Comparison of ENCODE assay signal across 8 cellular contexts in the genomic region with DNA sequence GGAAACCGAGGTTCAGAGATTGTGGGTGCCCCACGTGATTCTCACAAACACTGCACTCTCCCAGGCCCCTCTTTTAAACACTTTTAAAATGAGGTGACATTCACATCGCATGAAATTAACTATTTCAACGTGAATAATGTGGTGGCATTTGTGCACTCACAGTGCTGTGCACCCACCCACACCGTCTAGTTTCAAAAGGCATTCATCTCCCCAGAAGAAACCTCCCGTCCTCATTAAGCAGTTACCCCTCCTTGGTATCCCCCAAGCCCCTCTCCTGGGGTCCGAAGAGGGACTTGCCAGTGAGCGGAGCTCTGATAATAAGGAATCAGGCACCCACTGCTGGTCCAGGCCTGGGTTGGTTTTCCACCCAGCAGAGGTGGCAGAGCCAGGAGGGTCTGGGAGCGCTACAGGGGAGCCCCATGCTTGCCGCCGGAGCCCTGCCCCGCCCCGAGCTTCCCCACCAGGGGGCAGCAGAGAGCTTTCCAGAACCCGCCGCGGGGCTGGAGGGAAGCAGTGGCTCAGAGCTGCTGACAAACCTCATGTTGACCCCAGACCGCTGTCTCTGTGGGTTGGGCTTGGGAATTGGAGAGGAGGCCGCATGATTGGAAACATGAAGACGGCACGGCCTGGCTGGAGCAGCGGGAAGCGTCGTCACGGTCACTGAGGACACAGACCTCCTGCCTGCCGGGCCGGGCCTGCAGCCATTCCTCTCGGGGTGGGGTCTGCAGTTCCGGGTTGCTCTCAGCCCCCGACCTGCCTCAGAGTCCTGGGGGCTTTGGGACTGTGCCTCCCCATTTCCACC. TPM values are rescaled to one million over a fixed set of nuclear protein-coding genes. Genes with fewer than 3 reads are reported as not detected.
DNase-seq lines count a peak whose midpoint lies in the region; ATAC-seq and TF ChIP-seq lines count a peak whose summit lies in the region.

No MANE protein-coding gene starts in this region.

- no peak overlapping the region for H3K27ac ChIP-seq in psoas muscle

- H3K9me3 Mint-ChIP-seq in Caco-2 (ENCODE audit: unreplicated experiment): no peaks in the 10 kb centered on the region
- no peaks in the 10 kb centered on the region for H3K9me3 Mint-ChIP-seq in activated naive CD8-positive, alpha-beta T cell treated with anti-CD3 and anti-CD28 coated beads for 36 hours

- POLR2A ChIA-PET in Caco-2 (lab: Charles Lee): interaction anchor here (0.6 kb wide), 1 partner anchor 187 kb away, joined by 4 read pairs; no protein-coding TSS in a partner anchor

- no TSS peak for BruUV-seq in Caco-2 (replicated peaks; lab: Mats Ljungman, UMichigan)

- H3K4me1 ChIP-seq in Caco-2 (peaks cover 33% of the 10 kb centered on the region), psoas muscle (peaks cover 8% of the 10 kb centered on the region)

- no peak overlapping the region for H3K4me3 Mint-ChIP-seq in Caco-2 (ENCODE audit: unreplicated experiment)
- no peak overlapping the region for H3K4me3 Mint-ChIP-seq in activated naive CD8-positive, alpha-beta T cell treated with anti-CD3 and anti-CD28 coated beads for 36 hours

- H3K9me3 ChIP-seq in Caco-2: no peaks in the 10 kb centered on the region
- no peaks in the 10 kb centered on the region for H3K9me3 ChIP-seq in psoas muscle

- peaks cover 6% of the 10 kb centered on the region for H3K4me1 Mint-ChIP-seq in Caco-2 (ENCODE audit: low read depth, unreplicated experiment)
- H3K4me1 Mint-ChIP-seq in activated naive CD8-positive, alpha-beta T cell treated with anti-CD3 and anti-CD28 coated beads for 36 hours: peaks cover 4% of the 10 kb centered on the region

- no peaks in the 10 kb centered on the region for H3K27me3 ChIP-seq in Caco-2 (replicated peaks; ENCODE audit: control insufficient read depth, insufficient read depth, low read length)
- H3K27me3 ChIP-seq in psoas muscle (ENCODE audit: insufficient read depth in 3 of 3, low read length in 2 of 3): no peaks in the 10 kb centered on the region

- H3K27ac Mint-ChIP-seq in Caco-2 (ENCODE audit: unreplicated experiment): no peak overlapping the region
- no peak overlapping the region for H3K27ac Mint-ChIP-seq in activated naive CD8-positive, alpha-beta T cell treated with anti-CD3 and anti-CD28 coated beads for 36 hours

- intact Hi-C loops in Caco-2 (cut with micrococcal nuclease; ENCODE audit: unreplicated experiment) (loop anchor here (1.0 kb wide), 2 partner anchors 161 to 168 kb away; no protein-coding TSS in a partner anchor), cardiac septum (cut with DNase I) (loop anchor here (1.0 to 5.0 kb wide), 4 partner anchors 25 to 350 kb away; a partner anchor contains a TSS), psoas muscle (cut with DNase I) (loop anchor here (1.0 to 5.0 kb wide), 4 partner anchors 161 to 353 kb away; a partner anchor contains a TSS)

- ATAC-seq in GM21390 (IDR thresholded peaks at IDR 0.05; ENCODE audit: unreplicated experiment) (peak; percentile 68), SK-N-SH treated with all-trans-retinoic acid at 6 μM for 48 hours (peak; percentile 97), psoas muscle (peak; percentile 90 to 94 (median 92))

- H3K36me3 ChIP-seq in Caco-2 (ENCODE audit: control insufficient read depth, insufficient read depth, low read length): peaks cover 1% of the 10 kb centered on the region
- H3K36me3 ChIP-seq in psoas muscle (ENCODE audit: insufficient read depth in 1 of 2, low read depth in 1 of 2): no peaks in the 10 kb centered on the region

- H3K4me3 ChIP-seq in Caco-2 (ENCODE audit: low read depth, low read length) (no peak overlapping the region), psoas muscle (no peak overlapping the region)

- H3K27me3 Mint-ChIP-seq in Caco-2 (ENCODE audit: insufficient read depth, unreplicated experiment): no peaks in the 10 kb centered on the region
- H3K27me3 Mint-ChIP-seq in activated naive CD8-positive, alpha-beta T cell treated with anti-CD3 and anti-CD28 coated beads for 36 hours: no peaks in the 10 kb centered on the region

- CTCF ChIA-PET in Caco-2 (lab: Charles Lee): interaction anchor here (0.6 to 1.7 kb wide), 10 partner anchors 43 to 210 kb away, joined by 3 to 27 read pairs (median 4); a partner anchor contains a TSS

- TF ChIP-seq CTCF in Caco-2 (IDR thresholded peaks at IDR 0.05; ENCODE audit: insufficient read depth in 1 of 2, low read depth in 1 of 2, low read length in 1 of 2, severe bottlenecking in 1 of 2, unreplicated experiment in 1 of 2) (peak; percentile 83 to 92), psoas muscle (IDR thresholded peaks at IDR 0.05) (peak; percentile 99)

- WGBS in psoas muscle, 3 donors: 17 to 19% (median 18%) methylated on average over 29 of the region's 29 CpGs

- DNase-seq in Caco-2 (peak; percentile 82 to 90), LHCN-M2 (ENCODE audit: low read depth) (peak; percentile 92), cardiac septum (ENCODE audit: low spot score) (peak; percentile 93), psoas muscle (peak; percentile 89 to 94), ureter (ENCODE audit: low spot score) (peak; percentile 90)
- peak; percentile 82 for DNase-seq in activated naive CD8-positive, alpha-beta T cell treated with anti-CD3 and anti-CD28 coated beads for 36 hours

- no peaks in the 10 kb centered on the region for H3K36me3 Mint-ChIP-seq in Caco-2 (ENCODE audit: insufficient read depth, unreplicated experiment)
- H3K36me3 Mint-ChIP-seq in activated naive CD8-positive, alpha-beta T cell treated with anti-CD3 and anti-CD28 coated beads for 36 hours: no peaks in the 10 kb centered on the region

TF ChIP-seq in SK-N-SH treated with all-trans-retinoic acid at 6 μM for 48 hours, 23 proteins besides CTCF, POLR2A, EP300 and RAD21 (continues in another document):
- TF ChIP-seq GLIS3 (CRISPR knock-in tag; IDR thresholded peaks at IDR 0.05) (no peak), SNAI2 (CRISPR knock-in tag; IDR thresholded peaks at IDR 0.05) (peak; percentile 57; the same call in 1 of the 2 replicates), ARNTL (CRISPR knock-in tag; IDR thresholded peaks at IDR 0.05; ENCODE audit: borderline replicate concordance, low read depth) (no peak), ISL1 (CRISPR knock-in tag; IDR thresholded peaks at IDR 0.05) (no peak), CSDC2 (CRISPR knock-in tag; IDR thresholded peaks at IDR 0.05) (no peak)
- TF ChIP-seq, protein P1, sequence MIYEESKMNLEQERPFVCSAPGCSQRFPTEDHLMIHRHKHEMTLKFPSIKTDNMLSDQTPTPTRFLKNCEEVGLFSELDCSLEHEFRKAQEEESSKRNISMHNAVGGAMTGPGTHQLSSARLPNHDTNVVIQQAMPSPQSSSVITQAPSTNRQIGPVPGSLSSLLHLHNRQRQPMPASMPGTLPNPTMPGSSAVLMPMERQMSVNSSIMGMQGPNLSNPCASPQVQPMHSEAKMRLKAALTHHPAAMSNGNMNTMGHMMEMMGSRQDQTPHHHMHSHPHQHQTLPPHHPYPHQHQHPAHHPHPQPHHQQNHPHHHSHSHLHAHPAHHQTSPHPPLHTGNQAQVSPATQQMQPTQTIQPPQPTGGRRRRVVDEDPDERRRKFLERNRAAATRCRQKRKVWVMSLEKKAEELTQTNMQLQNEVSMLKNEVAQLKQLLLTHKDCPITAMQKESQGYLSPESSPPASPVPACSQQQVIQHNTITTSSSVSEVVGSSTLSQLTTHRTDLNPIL (CRISPR knock-in tag; IDR thresholded peaks at IDR 0.05; ENCODE audit: low read depth): no peak
- TF ChIP-seq, protein P2, sequence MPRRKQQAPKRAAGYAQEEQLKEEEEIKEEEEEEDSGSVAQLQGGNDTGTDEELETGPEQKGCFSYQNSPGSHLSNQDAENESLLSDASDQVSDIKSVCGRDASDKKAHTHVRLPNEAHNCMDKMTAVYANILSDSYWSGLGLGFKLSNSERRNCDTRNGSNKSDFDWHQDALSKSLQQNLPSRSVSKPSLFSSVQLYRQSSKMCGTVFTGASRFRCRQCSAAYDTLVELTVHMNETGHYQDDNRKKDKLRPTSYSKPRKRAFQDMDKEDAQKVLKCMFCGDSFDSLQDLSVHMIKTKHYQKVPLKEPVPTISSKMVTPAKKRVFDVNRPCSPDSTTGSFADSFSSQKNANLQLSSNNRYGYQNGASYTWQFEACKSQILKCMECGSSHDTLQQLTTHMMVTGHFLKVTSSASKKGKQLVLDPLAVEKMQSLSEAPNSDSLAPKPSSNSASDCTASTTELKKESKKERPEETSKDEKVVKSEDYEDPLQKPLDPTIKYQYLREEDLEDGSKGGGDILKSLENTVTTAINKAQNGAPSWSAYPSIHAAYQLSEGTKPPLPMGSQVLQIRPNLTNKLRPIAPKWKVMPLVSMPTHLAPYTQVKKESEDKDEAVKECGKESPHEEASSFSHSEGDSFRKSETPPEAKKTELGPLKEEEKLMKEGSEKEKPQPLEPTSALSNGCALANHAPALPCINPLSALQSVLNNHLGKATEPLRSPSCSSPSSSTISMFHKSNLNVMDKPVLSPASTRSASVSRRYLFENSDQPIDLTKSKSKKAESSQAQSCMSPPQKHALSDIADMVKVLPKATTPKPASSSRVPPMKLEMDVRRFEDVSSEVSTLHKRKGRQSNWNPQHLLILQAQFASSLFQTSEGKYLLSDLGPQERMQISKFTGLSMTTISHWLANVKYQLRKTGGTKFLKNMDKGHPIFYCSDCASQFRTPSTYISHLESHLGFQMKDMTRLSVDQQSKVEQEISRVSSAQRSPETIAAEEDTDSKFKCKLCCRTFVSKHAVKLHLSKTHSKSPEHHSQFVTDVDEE (CRISPR knock-in tag; IDR thresholded peaks at IDR 0.05): peak; percentile 90; the same call in 1 of the 2 replicates

RNA-seq across cellular contexts. Expression of a gene that starts 27.5 kb away (rescaled TPM):
- 0.63 and 0.66 TPM in 2 replicates for total RNA-seq in Caco-2 (2022)
- total RNA-seq in LHCN-M2 (2014; rRNA removed): 69.6 and 116 TPM in 2 replicates
- polyA plus RNA-seq in LHCN-M2 (2012): 17.8 TPM
- total RNA-seq in activated naive CD8-positive, alpha-beta T cell treated with anti-CD3 and anti-CD28 coated beads for 36 hours: not detected
- 50.8 TPM for total RNA-seq in cardiac septum
- 10 to 100 TPM in 2 of 4 donors, 1 to 10 TPM in 2; 7.2 to 26.4 (median 17.0) TPM for total RNA-seq in psoas muscle
- 10 to 100 TPM; 11.1 to 15.5 (median 14.0) TPM for polyA plus RNA-seq in psoas muscle
- 17.5 TPM for total RNA-seq in ureter

RNA-seq across cellular contexts. Expression of a gene that starts 43.0 kb away (rescaled TPM):
- total RNA-seq in Caco-2 (2022): 17.2 and 18.6 TPM in 2 replicates
- 5.0 and 6.5 TPM in 2 replicates for total RNA-seq in LHCN-M2 (2014; rRNA removed)
- polyA plus RNA-seq in LHCN-M2 (2012): 0.92 TPM
- total RNA-seq in activated naive CD8-positive, alpha-beta T cell treated with anti-CD3 and anti-CD28 coated beads for 36 hours: 1 to 10 TPM; 7.8 to 8.8 TPM
- 16.5 TPM for total RNA-seq in cardiac septum
- 1 to 10 TPM; 4.6 to 7.9 (median 4.9) TPM for total RNA-seq in psoas muscle
- polyA plus RNA-seq in psoas muscle: 1 to 10 TPM; 1.9 to 5.0 (median 4.0) TPM
- 87.0 TPM for total RNA-seq in ureter
